In the genomic region with DNA sequence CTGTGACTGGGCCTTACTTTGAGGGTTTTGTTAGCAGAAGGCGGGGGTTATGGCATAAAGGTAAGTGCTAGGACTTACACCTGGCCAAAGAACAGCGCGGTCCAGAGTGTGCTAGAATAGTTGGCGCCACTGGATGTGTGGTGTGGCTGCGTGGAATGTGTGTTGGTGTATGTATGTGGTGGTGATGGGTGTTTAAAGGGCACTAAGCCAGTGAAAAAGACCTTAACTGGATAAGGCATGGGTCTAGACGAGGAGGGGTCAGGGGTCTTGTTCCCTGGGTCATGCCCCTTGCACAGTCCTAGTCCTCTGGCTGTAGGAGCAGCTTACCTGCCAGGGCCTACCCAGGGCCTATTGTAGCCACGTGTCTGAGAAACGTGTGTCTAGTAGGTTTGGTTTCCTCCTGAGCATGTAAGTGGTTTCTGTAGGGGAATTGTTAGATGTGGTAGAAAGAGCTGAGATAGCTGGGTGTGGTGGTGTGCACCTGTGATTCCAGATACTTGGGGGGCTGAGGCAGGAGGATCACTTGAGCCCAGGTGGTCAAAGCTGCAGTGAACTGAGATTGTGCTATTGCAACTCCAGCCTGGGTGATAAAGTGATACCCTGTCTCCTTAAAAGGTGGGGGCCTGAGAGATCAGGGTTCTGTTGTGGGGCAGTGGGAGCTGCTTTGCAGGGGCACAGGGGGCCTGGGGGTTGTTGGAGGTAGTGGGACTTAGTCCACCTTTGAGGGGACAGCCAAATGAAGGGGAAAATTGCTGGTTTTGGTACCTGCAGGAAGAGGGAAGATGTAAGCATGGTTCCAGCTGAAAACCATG, we compare ENCODE assay signal across 1 cellular context.
TF ChIP-seq lines count a peak whose summit lies in the region.

No MANE protein-coding gene starts in this region.

TF ChIP-seq in GM23338, 12 proteins besides CTCF, POLR2A, EP300 and RAD21 (continued from another document):
- TF ChIP-seq, protein P1, sequence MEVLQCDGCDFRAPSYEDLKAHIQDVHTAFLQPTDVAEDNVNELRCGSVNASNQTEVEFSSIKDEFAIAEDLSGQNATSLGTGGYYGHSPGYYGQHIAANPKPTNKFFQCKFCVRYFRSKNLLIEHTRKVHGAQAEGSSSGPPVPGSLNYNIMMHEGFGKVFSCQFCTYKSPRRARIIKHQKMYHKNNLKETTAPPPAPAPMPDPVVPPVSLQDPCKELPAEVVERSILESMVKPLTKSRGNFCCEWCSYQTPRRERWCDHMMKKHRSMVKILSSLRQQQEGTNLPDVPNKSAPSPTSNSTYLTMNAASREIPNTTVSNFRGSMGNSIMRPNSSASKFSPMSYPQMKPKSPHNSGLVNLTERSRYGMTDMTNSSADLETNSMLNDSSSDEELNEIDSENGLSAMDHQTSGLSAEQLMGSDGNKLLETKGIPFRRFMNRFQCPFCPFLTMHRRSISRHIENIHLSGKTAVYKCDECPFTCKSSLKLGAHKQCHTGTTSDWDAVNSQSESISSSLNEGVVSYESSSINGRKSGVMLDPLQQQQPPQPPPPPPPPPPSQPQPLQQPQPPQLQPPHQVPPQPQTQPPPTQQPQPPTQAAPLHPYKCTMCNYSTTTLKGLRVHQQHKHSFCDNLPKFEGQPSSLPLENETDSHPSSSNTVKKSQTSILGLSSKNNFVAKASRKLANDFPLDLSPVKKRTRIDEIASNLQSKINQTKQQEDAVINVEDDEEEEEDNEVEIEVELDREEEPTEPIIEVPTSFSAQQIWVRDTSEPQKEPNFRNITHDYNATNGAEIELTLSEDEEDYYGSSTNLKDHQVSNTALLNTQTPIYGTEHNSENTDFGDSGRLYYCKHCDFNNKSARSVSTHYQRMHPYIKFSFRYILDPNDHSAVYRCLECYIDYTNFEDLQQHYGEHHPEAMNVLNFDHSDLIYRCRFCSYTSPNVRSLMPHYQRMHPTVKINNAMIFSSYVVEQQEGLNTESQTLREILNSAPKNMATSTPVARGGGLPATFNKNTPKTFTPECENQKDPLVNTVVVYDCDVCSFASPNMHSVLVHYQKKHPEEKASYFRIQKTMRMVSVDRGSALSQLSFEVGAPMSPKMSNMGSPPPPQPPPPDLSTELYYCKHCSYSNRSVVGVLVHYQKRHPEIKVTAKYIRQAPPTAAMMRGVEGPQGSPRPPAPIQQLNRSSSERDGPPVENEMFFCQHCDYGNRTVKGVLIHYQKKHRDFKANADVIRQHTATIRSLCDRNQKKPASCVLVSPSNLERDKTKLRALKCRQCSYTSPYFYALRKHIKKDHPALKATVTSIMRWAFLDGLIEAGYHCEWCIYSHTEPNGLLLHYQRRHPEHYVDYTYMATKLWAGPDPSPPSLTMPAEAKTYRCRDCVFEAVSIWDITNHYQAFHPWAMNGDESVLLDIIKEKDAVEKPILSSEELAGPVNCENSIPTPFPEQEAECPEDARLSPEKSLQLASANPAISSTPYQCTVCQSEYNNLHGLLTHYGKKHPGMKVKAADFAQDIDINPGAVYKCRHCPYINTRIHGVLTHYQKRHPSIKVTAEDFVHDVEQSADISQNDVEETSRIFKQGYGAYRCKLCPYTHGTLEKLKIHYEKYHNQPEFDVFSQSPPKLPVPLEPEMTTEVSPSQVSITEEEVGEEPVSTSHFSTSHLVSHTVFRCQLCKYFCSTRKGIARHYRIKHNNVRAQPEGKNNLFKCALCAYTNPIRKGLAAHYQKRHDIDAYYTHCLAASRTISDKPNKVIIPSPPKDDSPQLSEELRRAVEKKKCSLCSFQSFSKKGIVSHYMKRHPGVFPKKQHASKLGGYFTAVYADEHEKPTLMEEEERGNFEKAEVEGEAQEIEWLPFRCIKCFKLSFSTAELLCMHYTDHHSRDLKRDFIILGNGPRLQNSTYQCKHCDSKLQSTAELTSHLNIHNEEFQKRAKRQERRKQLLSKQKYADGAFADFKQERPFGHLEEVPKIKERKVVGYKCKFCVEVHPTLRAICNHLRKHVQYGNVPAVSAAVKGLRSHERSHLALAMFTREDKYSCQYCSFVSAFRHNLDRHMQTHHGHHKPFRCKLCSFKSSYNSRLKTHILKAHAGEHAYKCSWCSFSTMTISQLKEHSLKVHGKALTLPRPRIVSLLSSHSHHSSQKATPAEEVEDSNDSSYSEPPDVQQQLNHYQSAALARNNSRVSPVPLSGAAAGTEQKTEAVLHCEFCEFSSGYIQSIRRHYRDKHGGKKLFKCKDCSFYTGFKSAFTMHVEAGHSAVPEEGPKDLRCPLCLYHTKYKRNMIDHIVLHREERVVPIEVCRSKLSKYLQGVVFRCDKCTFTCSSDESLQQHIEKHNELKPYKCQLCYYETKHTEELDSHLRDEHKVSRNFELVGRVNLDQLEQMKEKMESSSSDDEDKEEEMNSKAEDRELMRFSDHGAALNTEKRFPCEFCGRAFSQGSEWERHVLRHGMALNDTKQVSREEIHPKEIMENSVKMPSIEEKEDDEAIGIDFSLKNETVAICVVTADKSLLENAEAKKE (CRISPR knock-in tag; IDR thresholded peaks at IDR 0.05): no peak
- TF ChIP-seq JUNB (IDR thresholded peaks at IDR 0.05; ENCODE audit: unreplicated experiment) (no peak), EZH2phosphoT487 (IDR thresholded peaks at IDR 0.05; ENCODE audit: unreplicated experiment) (no peak)
TF ChIP-seq in GM23338: peak in this region for 1.
